Comparison of ENCODE assay signal across 13 cellular contexts in the genomic region with DNA sequence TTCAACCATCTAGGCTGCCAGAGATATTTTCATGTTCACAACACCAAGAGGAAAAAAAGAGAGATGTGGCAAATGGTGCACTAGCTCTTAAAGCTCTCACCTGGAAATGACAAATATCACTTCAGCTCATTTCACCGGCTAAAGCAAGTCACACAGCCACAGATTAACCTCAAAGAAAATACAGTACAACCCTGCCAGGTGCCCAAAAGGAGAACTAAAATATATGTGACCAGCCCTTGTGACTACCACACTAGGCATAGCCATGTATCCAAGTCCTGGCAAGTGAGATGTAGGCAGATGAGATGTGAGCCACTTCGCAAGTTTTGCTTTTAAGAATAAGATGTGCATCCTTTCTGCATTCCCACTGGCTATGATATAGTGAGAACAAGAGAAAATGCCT.
"Had no signal": no experiment of that assay in that cellular context is flagged by ENCODE, and none has a peak within 500 bp of the region (broad histone marks: within the 10 kb centered on the region; RNA-seq: fewer than 3 reads in every experiment).

No MANE protein-coding gene starts in this region.

- H3K27ac Mint-ChIP-seq: activated naive CD4-positive, alpha-beta T cell treated with anti-CD3 and anti-CD28 coated beads, Interleukin-2, amount 50 U/mL, for 72 hours had no signal

- H3K4me3 Mint-ChIP-seq: neural crest cell had no signal

- H3K9me3 ChIP-seq: breast epithelium, esophagus muscularis mucosa, mucosa of descending colon, pancreas, thyroid gland had no signal

- H3K36me3 ChIP-seq: breast epithelium, esophagus muscularis mucosa, pancreas, thyroid gland had no signal

- H3K36me3 Mint-ChIP-seq: activated naive CD4-positive, alpha-beta T cell treated with anti-CD3 and anti-CD28 coated beads, Interleukin-2, amount 50 U/mL, for 72 hours had no signal

- H3K4me3 ChIP-seq: breast epithelium, esophagus muscularis mucosa, mucosa of descending colon, pancreas, thyroid gland had no signal

- ATAC-seq: left lobe of liver, mucosa of descending colon had no signal

- H3K4me1 ChIP-seq: breast epithelium, pancreas, thyroid gland had no signal

- DNase-seq: aorta, glutamatergic neuron, islet precursor cell, mammary epithelial cell, mucosa of descending colon, pancreas, T-helper 2 cell, thyroid gland had no signal

- H3K27me3 ChIP-seq: breast epithelium, esophagus muscularis mucosa, pancreas, thyroid gland had no signal

- H3K9me3 Mint-ChIP-seq: activated naive CD4-positive, alpha-beta T cell treated with anti-CD3 and anti-CD28 coated beads, Interleukin-2, amount 50 U/mL, for 72 hours; neural crest cell had no signal

- H3K27ac ChIP-seq: breast epithelium, esophagus muscularis mucosa, pancreas, thyroid gland had no signal
